In genomic region chr6:150485559-150486517, GRCh38 we compare ENCODE assay signal across 15 cellular contexts.
DNase-seq lines count a peak whose midpoint lies in the region; ATAC-seq and TF ChIP-seq lines count a peak whose summit lies in the region.
"Had no signal": no experiment of that assay in that cellular context is flagged by ENCODE, and none has a peak within 500 bp of the region (broad histone marks: within the 10 kb centered on the region; RNA-seq: fewer than 3 reads in every experiment).

No MANE protein-coding gene starts in this region.

- no peak for TF ChIP-seq POLR2A in uterus (IDR thresholded peaks at IDR 0.05)

- in situ Hi-C loops in G401 (cut with HindIII; ENCODE audit: low sequenced_read_pairs) (no loop called here), SK-MEL-5 (cut with HindIII; ENCODE audit: low pct_unique_long_range_greater_than_20kb, low sequenced_read_pairs) (no loop called here)

- H3K9me3 ChIP-seq in uterus = no peaks in the 10 kb centered on the region

- H3K27ac ChIP-seq in uterus = peak overlapping the region in 1 of 2 donors; percentile 27

- TF ChIP-seq CTCF in fibroblast of the aortic adventitia (IDR thresholded peaks at IDR 0.05; ENCODE audit: insufficient read depth, low read length) (no peak), uterus (IDR thresholded peaks at IDR 0.05) (no peak)

- ATAC-seq in HG02981 (IDR thresholded peaks at IDR 0.05; ENCODE audit: unreplicated experiment) = no peak

- no peaks in the 10 kb centered on the region for H3K27me3 ChIP-seq in uterus

- DNase-seq in G401 (ENCODE audit: low spot score) (peak; percentile 48), SK-MEL-5 (ENCODE audit: low read depth, low spot score) (peak; percentile 20), fibroblast of the aortic adventitia (ENCODE audit: low read depth) (peak; percentile 61), pons (ENCODE audit: low spot score) (peak; percentile 7), GM19240 (ENCODE audit: insufficient read length, low spot score) (no peak), uterus (no peak)
- DNase-seq: activated CD4-positive, alpha-beta T cell treated with anti-CD3 and anti-CD28 coated beads, Interleukin-2, amount 50 U/mL, for 48 hours; amygdala; foreskin fibroblast; GDM1; H9; NCI-H1105; SHP77; T-helper 1 cell had no signal

- no peaks in the 10 kb centered on the region for H3K4me1 ChIP-seq in uterus

- intact Hi-C loops in uterus (cut with DNase I; ENCODE audit: low total_unique reads) = no loop called here

- H3K36me3 ChIP-seq in uterus = no peaks in the 10 kb centered on the region

- H3K4me3 ChIP-seq in fibroblast of the aortic adventitia (ENCODE audit: low read depth, low read length) (no peak overlapping the region), uterus (no peak overlapping the region)

Comparison
In these comparisons a context has a peak if more than half of its experiments do, and no peak if none do; other contexts are left out.
1. DNase-seq: peak in G401 (single experiment), SK-MEL-5 (single experiment), fibroblast of the aortic adventitia (single experiment) and pons (single experiment); none in GM19240 (single experiment) and uterus (0 of 2).